8 cellular contexts compared by ENCODE assay signal in genomic region chr7:148527717-148528168, GRCh38.
DNase-seq lines count a peak whose midpoint lies in the region; TF ChIP-seq lines count a peak whose summit lies in the region.

No MANE protein-coding gene starts in this region.

- H3K27ac ChIP-seq in MM.1S (ENCODE audit: low read length) = no peak overlapping the region

- no peaks in the 10 kb centered on the region for H3F3A ChIP-seq in MM.1S (ENCODE audit: insufficient read depth, low read length)

- H3K4me3 ChIP-seq in HFF-Myc (replicated peaks; ENCODE audit: low read depth, low read length) (no peak overlapping the region), MM.1S (ENCODE audit: low read length) (no peak overlapping the region), adipocyte (ENCODE audit: low read length) (no peak overlapping the region)

- H3K9me2 ChIP-seq in MM.1S (replicated peaks; ENCODE audit: insufficient read depth, low read length) = no peaks in the 10 kb centered on the region

- H2AFZ ChIP-seq in MM.1S (ENCODE audit: low read length) = no peak overlapping the region

- TF ChIP-seq CTCF in HFF-Myc (IDR thresholded peaks at IDR 0.05; ENCODE audit: low read depth, low read length, missing control alignments) (peak; percentile 75), MM.1S (IDR thresholded peaks at IDR 0.05; ENCODE audit: low read length) (peak; percentile 99)

- H3K9ac ChIP-seq in MM.1S (ENCODE audit: low read length) = no peak overlapping the region
- no peak overlapping the region for H3K9ac ChIP-seq in adipocyte (ENCODE audit: low read length)

- no peaks in the 10 kb centered on the region for H3K27me3 ChIP-seq in MM.1S (replicated peaks; ENCODE audit: insufficient read depth, low read length)
- H3K27me3 ChIP-seq in adipocyte (replicated peaks; ENCODE audit: control insufficient read depth, insufficient read depth, low read length) = peaks cover 8% of the 10 kb centered on the region

- no peaks in the 10 kb centered on the region for H4K20me1 ChIP-seq in MM.1S (ENCODE audit: insufficient read depth, low read length)

- H3K36me3 ChIP-seq in MM.1S (replicated peaks; ENCODE audit: insufficient read depth, low read length) (no peaks in the 10 kb centered on the region), adipocyte (ENCODE audit: control insufficient read depth, insufficient read depth, low read length, severe bottlenecking) (no peaks in the 10 kb centered on the region)

- H3K79me2 ChIP-seq in MM.1S (ENCODE audit: low read length) = no peaks in the 10 kb centered on the region

- no peaks in the 10 kb centered on the region for H3K4me1 ChIP-seq in MM.1S (ENCODE audit: low read length)
- peaks cover 15% of the 10 kb centered on the region for H3K4me1 ChIP-seq in adipocyte (ENCODE audit: control insufficient read depth, insufficient read depth, low read length)

- peak; percentile 37 for DNase-seq in NCI-H345 (lab: John Stamatoyannopoulos, UW)
- no peak for DNase-seq in NCI-H345 treated with DMSO at 0.1 percent for 48 hours (lab: John Stamatoyannopoulos, UW; ENCODE audit: unreplicated experiment)
- DNase-seq in HFF-Myc (ENCODE audit: extremely low read depth, low read depth) = peak; percentile 44
- DNase-seq in MM.1S = peak; percentile 97
- peak; percentile 88 for DNase-seq in SW480 (ENCODE audit: low spot score)
- DNase-seq in adipocyte (ENCODE audit: low read depth) = peak; percentile 47
- peak; percentile 82 for DNase-seq in iPS-NIHi7 (ENCODE audit: extremely low spot score)
- peak; percentile 91 to 92 for DNase-seq in stimulated activated CD4-positive, alpha-beta T cell treated with anti-CD3 and anti-CD28 coated beads, Interleukin-2, amount 100 ng/mL, for 24 hours

- no peaks in the 10 kb centered on the region for H3K9me3 ChIP-seq in MM.1S (replicated peaks; ENCODE audit: insufficient read depth, low read length)
- H3K9me3 ChIP-seq in adipocyte (ENCODE audit: control insufficient read depth, low read length) = no peaks in the 10 kb centered on the region

- no peak overlapping the region for H3K4me2 ChIP-seq in MM.1S (ENCODE audit: low read depth, low read length)
